In genomic region chr4:56757821-56758400, GRCh38 we compare ENCODE assay signal across 8 cellular contexts.
DNase-seq lines count a peak whose midpoint lies in the region; TF ChIP-seq lines count a peak whose summit lies in the region.

No MANE protein-coding gene starts in this region.

- no peaks in the 10 kb centered on the region for H3K36me3 ChIP-seq in effector memory CD4-positive, alpha-beta T cell (ENCODE audit: control insufficient read depth, insufficient read depth, low read length)
- no peaks in the 10 kb centered on the region for H3K36me3 ChIP-seq in stomach smooth muscle (ENCODE audit: control insufficient read depth in 2 of 2, insufficient read depth in 2 of 2, low read length in 2 of 2)

- H3K27ac ChIP-seq in effector memory CD4-positive, alpha-beta T cell (ENCODE audit: insufficient read depth, low read length, poor library complexity, severe bottlenecking), result peak overlapping the region; percentile 63
- peak overlapping the region; percentile 25 for H3K27ac ChIP-seq in stomach smooth muscle (ENCODE audit: low read length)

- H3K27ac Mint-ChIP-seq in nephron, result peak overlapping the region; percentile 18 to 61 (median 28)

- peaks cover 27% of the 10 kb centered on the region for H3K4me1 ChIP-seq in effector memory CD4-positive, alpha-beta T cell (ENCODE audit: control insufficient read depth, insufficient read depth, low read length, poor library complexity, severe bottlenecking)
- H3K4me1 ChIP-seq in stomach smooth muscle (ENCODE audit: control insufficient read depth, insufficient read depth, low read length), result peaks cover 7% of the 10 kb centered on the region

- H3K4me3 Mint-ChIP-seq in nephron, result no peak overlapping the region

- no peaks in the 10 kb centered on the region for H3K9me3 ChIP-seq in effector memory CD4-positive, alpha-beta T cell (ENCODE audit: control insufficient read depth, low read length)
- no peaks in the 10 kb centered on the region for H3K9me3 ChIP-seq in stomach smooth muscle (ENCODE audit: control insufficient read depth in 2 of 2, low read length in 2 of 2)

- no peaks in the 10 kb centered on the region for H3K27me3 ChIP-seq in effector memory CD4-positive, alpha-beta T cell (replicated peaks; ENCODE audit: control insufficient read depth, insufficient read depth, low read length, poor library complexity, severe bottlenecking)
- H3K27me3 ChIP-seq in stomach smooth muscle (ENCODE audit: control insufficient read depth in 1 of 2, insufficient read depth in 2 of 2, low read length in 2 of 2), result no peaks in the 10 kb centered on the region

- H3K9ac ChIP-seq in stomach smooth muscle (ENCODE audit: low read length in 2 of 2), result no peak overlapping the region

- no peak for TF ChIP-seq CTCF in nephron (IDR thresholded peaks at IDR 0.05; ENCODE audit: unreplicated experiment in 3 of 3)

- H3K4me1 Mint-ChIP-seq in nephron, result peaks cover 10% of the 10 kb centered on the region

- no peaks in the 10 kb centered on the region for H3K36me3 Mint-ChIP-seq in nephron (ENCODE audit: low read depth)

- H3K9me3 Mint-ChIP-seq in nephron, result peaks cover 2% of the 10 kb centered on the region

- DNase-seq in H4 (ENCODE audit: low spot score), result peak; percentile 93
- peak; percentile 27 for DNase-seq in LoVo (ENCODE audit: low spot score)
- peak; percentile 51 to 74 for DNase-seq in activated CD4-positive, alpha-beta T cell treated with anti-CD3 and anti-CD28 coated beads, Interleukin-2, amount 50 U/mL, for 24 hours (ENCODE audit: low read depth in 1 of 2, low spot score in 1 of 2)
- DNase-seq in effector memory CD4-positive, alpha-beta T cell, result peak; percentile 6 to 40 (median 23)
- no peak for DNase-seq in NCI-H1048 (lab: John Stamatoyannopoulos, UW)

- H3K4me3 ChIP-seq in GM08714 (ENCODE audit: low read length), result peak overlapping the region; percentile 14; the same call in 1 of the 2 replicates
- H3K4me3 ChIP-seq in effector memory CD4-positive, alpha-beta T cell (ENCODE audit: insufficient read depth, low read depth, low read length, poor library complexity, severe bottlenecking), result peak overlapping the region; percentile 31
- peak overlapping the region in 1 of 2 donors; percentile 29 for H3K4me3 ChIP-seq in stomach smooth muscle (ENCODE audit: low read length in 2 of 2)

- peaks cover 9% of the 10 kb centered on the region for H3K27me3 Mint-ChIP-seq in nephron (ENCODE audit: low read depth)
